Comparison of ENCODE assay signal across 8 cellular contexts in the genomic region with DNA sequence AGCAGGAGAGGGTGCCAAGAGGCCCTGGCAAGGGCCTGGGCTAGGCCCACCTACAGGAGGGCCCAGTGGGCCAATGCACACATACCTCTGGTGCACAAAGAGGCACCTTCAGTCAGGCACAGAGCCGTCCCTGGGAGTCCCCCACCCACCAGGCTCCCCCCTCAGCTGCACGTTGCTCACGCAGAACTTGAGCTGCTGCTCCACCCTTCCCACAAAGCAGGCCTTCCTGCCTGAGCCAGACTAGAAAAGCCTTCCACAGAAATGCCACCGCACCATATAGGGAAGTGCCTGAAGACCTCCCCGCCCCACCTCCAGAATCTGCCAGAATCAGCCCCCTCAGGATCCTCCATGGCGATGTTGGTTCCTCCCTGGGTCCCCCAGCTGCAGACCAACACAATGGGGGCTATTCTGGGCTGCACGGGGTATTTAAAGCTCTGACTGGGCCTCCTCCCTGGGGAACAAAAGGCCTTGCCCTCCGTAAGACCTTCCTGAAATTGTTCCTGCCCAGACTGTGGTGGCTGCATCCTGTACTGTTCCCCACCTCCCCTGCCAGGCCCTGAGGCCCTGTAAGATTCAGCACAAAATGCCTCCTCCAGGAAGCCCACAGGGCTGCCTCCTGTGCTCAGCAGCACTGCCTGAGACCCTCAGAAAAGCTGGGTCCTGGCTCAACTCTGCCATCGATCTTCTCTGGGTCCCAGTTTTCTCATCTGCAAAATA. TPM values are rescaled to one million over a fixed set of nuclear protein-coding genes. Genes with fewer than 3 reads are reported as not detected.
A peak's percentile ranks its signal among the peaks of the same experiment; 100 is the strongest.
DNase-seq lines count a peak whose midpoint lies in the region; ATAC-seq and TF ChIP-seq lines count a peak whose summit lies in the region.

No MANE protein-coding gene starts in this region.

- peaks cover 15% of the 10 kb centered on the region for H3K4me1 Mint-ChIP-seq in stimulated activated memory B cell treated with anti-CD40 and anti-IgM and Interleukin-4, amounts not matched to agents 10 μg/mL and 1 μg/mL and 100 μg/mL, for 72 hours

- H3K9me3 Mint-ChIP-seq in stimulated activated memory B cell treated with anti-CD40 and anti-IgM and Interleukin-4, amounts not matched to agents 10 μg/mL and 1 μg/mL and 100 μg/mL, for 72 hours: no peaks in the 10 kb centered on the region

- no peaks in the 10 kb centered on the region for H3K36me3 Mint-ChIP-seq in stimulated activated memory B cell treated with anti-CD40 and anti-IgM and Interleukin-4, amounts not matched to agents 10 μg/mL and 1 μg/mL and 100 μg/mL, for 72 hours

- intact Hi-C loops in lower leg skin (cut with DNase I; ENCODE audit: low total_unique reads): no loop called here

- no peak overlapping the region for H3K4me3 ChIP-seq in lower leg skin (ENCODE audit: low read depth, poor library complexity, severe bottlenecking)

- no peak for TF ChIP-seq CTCF in lower leg skin (IDR thresholded peaks at IDR 0.05)

- ATAC-seq in stimulated activated memory B cell treated with anti-CD40 and anti-IgM and Interleukin-4, amounts not matched to agents 10 μg/mL and 1 μg/mL and 100 μg/mL, for 72 hours: peak; percentile 90
- ATAC-seq in GM18498 (IDR thresholded peaks at IDR 0.05; ENCODE audit: unreplicated experiment): no peak

- H3K27me3 Mint-ChIP-seq in stimulated activated memory B cell treated with anti-CD40 and anti-IgM and Interleukin-4, amounts not matched to agents 10 μg/mL and 1 μg/mL and 100 μg/mL, for 72 hours: no peaks in the 10 kb centered on the region

- no peak overlapping the region for H3K4me3 Mint-ChIP-seq in stimulated activated memory B cell treated with anti-CD40 and anti-IgM and Interleukin-4, amounts not matched to agents 10 μg/mL and 1 μg/mL and 100 μg/mL, for 72 hours

- WGBS in lower leg skin, 2 donors: 10 to 15% methylated on average over 9 of the region's 9 CpGs

- no peak for TF ChIP-seq POLR2A in lower leg skin (IDR thresholded peaks at IDR 0.05)

- peak overlapping the region; percentile 79 for H3K27ac Mint-ChIP-seq in stimulated activated memory B cell treated with anti-CD40 and anti-IgM and Interleukin-4, amounts not matched to agents 10 μg/mL and 1 μg/mL and 100 μg/mL, for 72 hours

- peak; percentile 17 for DNase-seq in activated T-cell treated with anti-CD3 and anti-CD28 coated beads for 4 hours
- no peak for DNase-seq in activated T-cell treated with anti-CD3 and anti-CD28 coated beads, Interleukin-2, amount 50 U/mL, for 1 hour
- DNase-seq in amniotic epithelial cell (ENCODE audit: low read depth): peak; percentile 63
- peak; percentile 66 to 93 for DNase-seq in lower leg skin (ENCODE audit: low spot score in 2 of 2)
- no peak for DNase-seq in occipital lobe (lab: John Stamatoyannopoulos, UW)
- DNase-seq in SK-N-DZ (ENCODE audit: low spot score): no peak

RNA-seq across cellular contexts. Expression of a gene that starts 27.2 kb away (rescaled TPM):
- 100 to 1,000 TPM in 2 of 4 donors, 10 to 100 TPM in 2; 67.9 to 171 (median 99.6) TPM for total RNA-seq in lower leg skin
- total RNA-seq in occipital lobe: 3.7 TPM
- 5.1 and 6.8 TPM in 2 replicates for polyA plus RNA-seq in SK-N-DZ (2014; cell fraction: cytosol; rRNA removed)
- 9.6 and 12.8 TPM in 2 replicates for polyA plus RNA-seq in SK-N-DZ (2014; cell fraction: nucleus; rRNA removed)

Comparison
In these comparisons a context has a peak if more than half of its experiments do, and no peak if none do; other contexts are left out.
1. DNase-seq: peak in activated T-cell treated with anti-CD3 and anti-CD28 coated beads for 4 hours (single experiment), amniotic epithelial cell (single experiment) and lower leg skin (2 of 2); none in activated T-cell treated with anti-CD3 and anti-CD28 coated beads, Interleukin-2, amount 50 U/mL, for 1 hour (single experiment), occipital lobe (single experiment) and SK-N-DZ (single experiment).
2. RNA of a gene that starts 27.2 kb away (total RNA-seq): 67.9 to 171 TPM in lower leg skin; 3.7 TPM in occipital lobe (single experiment); every median in the first group is over 10 times any median in the second.